Comparison of ENCODE assay signal across 2 cellular contexts in the genomic region with DNA sequence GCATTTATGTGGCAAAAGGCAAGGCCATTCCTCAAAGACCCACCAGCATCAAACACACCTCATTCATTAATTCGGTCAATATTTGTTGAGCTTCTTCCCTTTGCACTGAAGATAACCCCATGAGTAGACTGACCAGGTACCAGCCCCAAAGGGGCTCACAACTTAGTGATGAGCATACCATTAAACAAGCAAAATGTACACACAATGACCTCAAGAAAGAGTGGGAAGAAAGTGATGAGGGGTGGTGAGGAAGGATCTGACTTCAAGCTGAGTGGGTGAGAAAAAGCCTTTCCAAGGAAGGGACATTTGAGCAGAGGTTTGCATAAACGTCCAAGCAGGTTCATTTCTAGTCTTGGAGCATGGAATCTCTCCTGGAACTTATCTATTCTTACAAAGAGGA.
A peak's percentile ranks its signal among the peaks of the same experiment; 100 is the strongest.
TF ChIP-seq lines count a peak whose summit lies in the region.

No MANE protein-coding gene starts in this region.

TF ChIP-seq in HEK293, 187 proteins besides CTCF, POLR2A, EP300 and RAD21:
- TF ChIP-seq OVOL3 (tag by site-specific recombination; IDR thresholded peaks at IDR 0.05) (no peak), ZNF248 (tag by site-specific recombination; IDR thresholded peaks at IDR 0.05) (no peak), EGR2 (tag by site-specific recombination; IDR thresholded peaks at IDR 0.05; ENCODE audit: low read depth) (peak; percentile 64; the same call in 1 of the 2 replicates), ZFHX2 (tag by site-specific recombination; conservative IDR thresholded peaks at IDR 0.05) (peak; percentile 57), ZNF677 (tag by site-specific recombination; IDR thresholded peaks at IDR 0.05) (no peak)

TF ChIP-seq in IMR-90, 13 proteins besides CTCF, POLR2A, EP300 and RAD21:
- TF ChIP-seq MXI1 (IDR thresholded peaks at IDR 0.05; ENCODE audit: borderline replicate concordance, low read depth, low read length) = no peak
- TF ChIP-seq BHLHE40 (IDR thresholded peaks at IDR 0.05; ENCODE audit: low read depth, low read length) = no peak
